17 cellular contexts compared by ENCODE assay signal in genomic region chr17:12318614-12319266, GRCh38.
DNase-seq lines count a peak whose midpoint lies in the region; ATAC-seq and TF ChIP-seq lines count a peak whose summit lies in the region.
"Had no signal": no experiment of that assay in that cellular context is flagged by ENCODE, and none has a peak within 500 bp of the region (broad histone marks: within the 10 kb centered on the region; RNA-seq: fewer than 3 reads in every experiment).

No MANE protein-coding gene starts in this region.

- peak; percentile 83 for ATAC-seq in aorta (ENCODE audit: low FRiP score)
- no peak for ATAC-seq in HG03139 (IDR thresholded peaks at IDR 0.05; ENCODE audit: unreplicated experiment)
- ATAC-seq: GM12878 had no signal

- peak in 1 of 2 experiments; percentile 23 for DNase-seq in SJSA1 (ENCODE audit: low read depth in 1 of 2, low spot score in 2 of 2)
- no peak for DNase-seq in esophagus squamous epithelium (lab: John Stamatoyannopoulos, UW)
- DNase-seq in aorta: peak in 1 of 2 donors; percentile 80
- no peak for DNase-seq in D341Med (ENCODE audit: low spot score)
- DNase-seq in NCI-H2029 treated with DMSO at 0.1 percent for 48 hours (lab: John Stamatoyannopoulos, UW): no peak
- DNase-seq: ACHN, DMS153, NCI-H1417 treated with DMSO at 0.1 percent for 48 hours, NCI-H1930, NCI-H345, NCI-H526, PC-9, SIG-M5 had no signal

- H3K27ac ChIP-seq in SJSA1: peak overlapping the region; percentile 51
- H3K27ac ChIP-seq in esophagus squamous epithelium: peak overlapping the region in 3 of 4 donors; percentile 14 to 63 (median 50)
- H3K27ac ChIP-seq in muscle layer of duodenum (ENCODE audit: low read length): peak overlapping the region; percentile 35
- peak overlapping the region; percentile 95 to 97 for H3K27ac ChIP-seq in aorta (ENCODE audit: low read depth in 1 of 2, low read length in 2 of 2)
- H3K27ac ChIP-seq: PC-9, RWPE1 had no signal

- no peaks in the 10 kb centered on the region for H3K36me3 ChIP-seq in SJSA1
- no peaks in the 10 kb centered on the region for H3K36me3 ChIP-seq in esophagus squamous epithelium
- H3K36me3 ChIP-seq in muscle layer of duodenum (ENCODE audit: control insufficient read depth in 1 of 2, insufficient read depth in 2 of 2, low read length in 2 of 2): no peaks in the 10 kb centered on the region
- no peaks in the 10 kb centered on the region for H3K36me3 ChIP-seq in aorta (ENCODE audit: control insufficient read depth in 1 of 2, insufficient read depth in 2 of 2, low read length in 1 of 2)

- no peaks in the 10 kb centered on the region for H3K9me3 ChIP-seq in SJSA1 (replicated peaks)
- no peaks in the 10 kb centered on the region for H3K9me3 ChIP-seq in esophagus squamous epithelium
- H3K9me3 ChIP-seq in muscle layer of duodenum (ENCODE audit: control insufficient read depth in 1 of 2, low read length in 2 of 2): no peaks in the 10 kb centered on the region
- H3K9me3 ChIP-seq in aorta (ENCODE audit: control insufficient read depth, low read length): no peaks in the 10 kb centered on the region

- H3K4me1 ChIP-seq in SJSA1 (replicated peaks): peaks cover 22% of the 10 kb centered on the region
- peaks cover 0 to 4% (median 0%) of the 10 kb centered on the region in 3 donors for H3K4me1 ChIP-seq in esophagus squamous epithelium
- peaks cover 0 to 3% of the 10 kb centered on the region in 2 donors for H3K4me1 ChIP-seq in muscle layer of duodenum (ENCODE audit: control insufficient read depth in 1 of 2, insufficient read depth in 2 of 2, low read length in 2 of 2)
- peaks cover 0 to 6% of the 10 kb centered on the region in 2 donors for H3K4me1 ChIP-seq in aorta (ENCODE audit: control insufficient read depth in 1 of 2, insufficient read depth in 2 of 2, low read length in 2 of 2)

- TF ChIP-seq POLR2A in esophagus squamous epithelium (IDR thresholded peaks at IDR 0.05): no peak

- no peak for TF ChIP-seq CTCF in esophagus squamous epithelium (IDR thresholded peaks at IDR 0.05)

- H3K27me3 ChIP-seq in SJSA1 (replicated peaks) (no peaks in the 10 kb centered on the region), esophagus squamous epithelium (no peaks in the 10 kb centered on the region), muscle layer of duodenum (ENCODE audit: low read depth, low read length) (no peaks in the 10 kb centered on the region), aorta (ENCODE audit: control insufficient read depth in 1 of 2, insufficient read depth in 2 of 2, low read length in 1 of 2) (no peaks in the 10 kb centered on the region)

- intact Hi-C loops in esophagus squamous epithelium (cut with DNase I) (no loop called here), aorta (cut with DNase I) (loop anchor here (5.0 kb wide), 2 partner anchors 44 to 61 kb away; no protein-coding TSS in a partner anchor)

- 52 to 75% methylated on average over 8 of the region's 8 CpGs for WGBS in esophagus squamous epithelium, 2 donors
- WGBS in aorta, 2 donors: 4 to 5% methylated on average over 8 of the region's 8 CpGs

- H3K4me3 ChIP-seq in SJSA1 (no peak overlapping the region), esophagus squamous epithelium (no peak overlapping the region), muscle layer of duodenum (ENCODE audit: low read depth in 1 of 2, low read length in 2 of 2) (no peak overlapping the region), aorta (ENCODE audit: low read length in 2 of 2) (no peak overlapping the region)
- H3K4me3 ChIP-seq: GM12878, PC-9 had no signal

Comparison
In these comparisons a context has a peak if more than half of its experiments do, and no peak if none do; other contexts are left out.
1. H3K27ac ChIP-seq: peak in every context shown above with its lines; median percentile 96 in aorta; 51 in SJSA1; 50 in esophagus squamous epithelium; 35 in muscle layer of duodenum.